Comparison of ENCODE assay signal across 19 cellular contexts in the genomic region with DNA sequence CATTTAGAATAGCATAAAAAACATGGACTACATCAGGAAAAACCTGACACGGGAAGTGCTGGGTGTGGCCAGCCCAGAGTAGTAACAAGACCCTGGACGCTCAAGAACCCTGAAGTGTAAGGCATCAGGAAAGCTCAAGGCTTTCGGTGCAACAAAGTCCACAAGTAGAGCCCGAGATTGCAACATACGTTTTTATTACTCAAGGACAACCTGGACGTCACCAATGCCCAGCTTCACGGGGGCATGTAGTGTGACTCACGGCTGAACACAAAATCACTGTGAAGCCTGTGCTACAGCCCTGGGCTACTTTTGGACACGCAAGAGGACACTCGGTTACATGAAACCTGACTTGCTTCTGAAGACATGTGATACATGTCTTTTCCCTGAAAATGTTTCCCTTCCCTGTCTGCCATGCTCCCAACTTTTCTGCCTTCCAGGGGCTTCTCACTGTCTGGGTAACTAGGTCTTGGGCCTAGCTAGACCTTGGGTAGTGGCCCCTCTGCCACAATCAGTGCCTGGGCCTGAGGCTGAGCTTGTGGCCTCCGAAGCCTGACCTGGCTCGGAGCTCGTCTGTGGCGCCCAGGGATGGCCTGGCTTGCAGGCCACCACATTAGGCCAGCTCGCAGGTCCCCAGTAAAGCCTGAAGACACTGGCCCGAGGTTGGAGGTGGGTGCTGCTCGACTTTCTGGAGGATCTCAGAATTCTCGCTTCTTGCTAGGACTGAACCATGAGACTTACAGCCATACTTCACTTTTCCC. TPM values are rescaled to one million over a fixed set of nuclear protein-coding genes. Genes with fewer than 3 reads are reported as not detected.
DNase-seq lines count a peak whose midpoint lies in the region; ATAC-seq and TF ChIP-seq lines count a peak whose summit lies in the region.
"Had no signal": no experiment of that assay in that cellular context is flagged by ENCODE, and none has a peak within 500 bp of the region (broad histone marks: within the 10 kb centered on the region; RNA-seq: fewer than 3 reads in every experiment).

No MANE protein-coding gene starts in this region.

- H4K20me1 ChIP-seq in neural progenitor cell (ENCODE audit: low read depth), result no peaks in the 10 kb centered on the region

- H3K27me3 ChIP-seq in duodenal mucosa (ENCODE audit: control insufficient read depth in 1 of 2, insufficient read depth in 2 of 2, low read length in 2 of 2) (no peaks in the 10 kb centered on the region), neural progenitor cell (no peaks in the 10 kb centered on the region)

- H3K9me3 ChIP-seq in duodenal mucosa (ENCODE audit: control insufficient read depth in 1 of 2, low read length in 2 of 2), result no peaks in the 10 kb centered on the region
- no peaks in the 10 kb centered on the region for H3K9me3 ChIP-seq in neural progenitor cell (ENCODE audit: low read depth)
- H3K9me3 ChIP-seq: left ventricle myocardium inferior had no signal

- DNase-seq in AG10803 (ENCODE audit: low read depth), result peak; percentile 23
- DNase-seq in MV-4-11 (lab: John Stamatoyannopoulos, UW), result peak; percentile 49
- no peak for DNase-seq in neural progenitor cell (ENCODE audit: low spot score)
- DNase-seq in G401 (ENCODE audit: low spot score), result no peak
- DNase-seq: activated CD4-positive, alpha-beta T cell treated with anti-CD3 and anti-CD28 coated beads for 1 hour; activated naive CD8-positive, alpha-beta T cell treated with anti-CD3 and anti-CD28 coated beads, Interleukin-2, amount 50 U/mL, for 24 hours; activated T-cell treated with anti-CD3 and anti-CD28 coated beads for 4 hours; DMS 273 treated with DMSO at 0.1 percent for 48 hours; hippocampal formation; left ventricle myocardium inferior; NCI-H1417; NCI-H510A; RPMI8226 had no signal

- TF ChIP-seq CTCF in AG10803 (conservative IDR thresholded peaks at IDR 0.05; ENCODE audit: low read length), result no peak
- TF ChIP-seq CTCF in neural progenitor cell (IDR thresholded peaks at IDR 0.05), result no peak

- no peak for ATAC-seq in HG03439 (IDR thresholded peaks at IDR 0.05; ENCODE audit: unreplicated experiment)
- no peak for ATAC-seq in HG03025 (IDR thresholded peaks at IDR 0.05; ENCODE audit: low FRiP score, unreplicated experiment)
- no peak for ATAC-seq in HG02870 (IDR thresholded peaks at IDR 0.05; ENCODE audit: unreplicated experiment)
- ATAC-seq: activated naive CD8-positive, alpha-beta T cell treated with anti-CD3 and anti-CD28 coated beads, Interleukin-2, amount 50 U/mL, for 24 hours; natural killer cell treated with Interleukin-12 subunit alpha and Interleukin-12 subunit beta and Interleukin-15 and Interleukin-18, amount 100 ng/mL, for 72 hours had no signal

- H3K4me2 ChIP-seq in neural progenitor cell, result no peak overlapping the region

- peaks cover 17% of the 10 kb centered on the region for H3K9me3 Mint-ChIP-seq in neural progenitor cell
- H3K9me3 Mint-ChIP-seq: activated naive CD8-positive, alpha-beta T cell treated with anti-CD3 and anti-CD28 coated beads, Interleukin-2, amount 50 U/mL, for 24 hours; natural killer cell treated with Interleukin-12 subunit alpha and Interleukin-12 subunit beta and Interleukin-15 and Interleukin-18, amount 100 ng/mL, for 72 hours; stimulated activated naive CD8-positive, alpha-beta T cell treated with anti-CD3 and anti-CD28 coated beads, Interleukin-15, Interleukin-2, amounts not matched to agents 100 ng/mL and 50 ng/mL, for 24 hours had no signal

- no peaks in the 10 kb centered on the region for H3F3A ChIP-seq in neural progenitor cell (ENCODE audit: low read depth)

- H2AFZ ChIP-seq in neural progenitor cell (replicated peaks), result no peak overlapping the region

- in situ Hi-C loops in G401 (cut with HindIII; ENCODE audit: low sequenced_read_pairs), result no loop called here

- no peak overlapping the region for H3K4me3 Mint-ChIP-seq in neural progenitor cell
- H3K4me3 Mint-ChIP-seq: activated naive CD8-positive, alpha-beta T cell treated with anti-CD3 and anti-CD28 coated beads, Interleukin-2, amount 50 U/mL, for 24 hours; natural killer cell treated with Interleukin-12 subunit alpha and Interleukin-12 subunit beta and Interleukin-15 and Interleukin-18, amount 100 ng/mL, for 72 hours; stimulated activated naive CD8-positive, alpha-beta T cell treated with anti-CD3 and anti-CD28 coated beads, Interleukin-15, Interleukin-2, amounts not matched to agents 100 ng/mL and 50 ng/mL, for 24 hours had no signal

- peak overlapping the region; percentile 42 for H3K27ac Mint-ChIP-seq in neural progenitor cell
- H3K27ac Mint-ChIP-seq: activated naive CD8-positive, alpha-beta T cell treated with anti-CD3 and anti-CD28 coated beads, Interleukin-2, amount 50 U/mL, for 24 hours; natural killer cell treated with Interleukin-12 subunit alpha and Interleukin-12 subunit beta and Interleukin-15 and Interleukin-18, amount 100 ng/mL, for 72 hours; stimulated activated naive CD8-positive, alpha-beta T cell treated with anti-CD3 and anti-CD28 coated beads, Interleukin-15, Interleukin-2, amounts not matched to agents 100 ng/mL and 50 ng/mL, for 24 hours had no signal

- peaks cover 10 to 27% of the 10 kb centered on the region in 2 donors for H3K4me1 ChIP-seq in duodenal mucosa (ENCODE audit: control insufficient read depth in 1 of 2, insufficient read depth in 2 of 2, low read length in 2 of 2)
- H3K4me1 ChIP-seq in neural progenitor cell, result no peaks in the 10 kb centered on the region

- H3K9ac ChIP-seq in duodenal mucosa (ENCODE audit: low read depth in 1 of 2, low read length in 2 of 2) (no peak overlapping the region), neural progenitor cell (no peak overlapping the region)

- peak overlapping the region; percentile 30 for H3K27ac ChIP-seq in duodenal mucosa (ENCODE audit: low read depth, low read length)
- H3K27ac ChIP-seq in neural progenitor cell, result no peak overlapping the region
- H3K27ac ChIP-seq: left ventricle myocardium inferior had no signal

- peaks cover 7 to 11% of the 10 kb centered on the region in 2 donors for H3K36me3 ChIP-seq in duodenal mucosa (ENCODE audit: control insufficient read depth in 1 of 2, insufficient read depth in 2 of 2, low read length in 2 of 2)
- H3K36me3 ChIP-seq in neural progenitor cell, result no peaks in the 10 kb centered on the region
- H3K36me3 ChIP-seq: left ventricle myocardium inferior had no signal

- H3K4me1 Mint-ChIP-seq in neural progenitor cell, result peaks cover 4% of the 10 kb centered on the region

- no peak overlapping the region for H3K4me3 ChIP-seq in AG10803 (ENCODE audit: low read length)
- no peak overlapping the region for H3K4me3 ChIP-seq in duodenal mucosa (ENCODE audit: low read depth in 1 of 2, low read length in 2 of 2)
- H3K4me3 ChIP-seq in neural progenitor cell, result no peak overlapping the region
- H3K4me3 ChIP-seq: left ventricle myocardium inferior had no signal

- H3K36me3 Mint-ChIP-seq in neural progenitor cell, result peaks cover 5% of the 10 kb centered on the region

- peaks cover 6% of the 10 kb centered on the region for H3K27me3 Mint-ChIP-seq in neural progenitor cell (ENCODE audit: insufficient read depth, low read depth)
- H3K27me3 Mint-ChIP-seq: activated naive CD8-positive, alpha-beta T cell treated with anti-CD3 and anti-CD28 coated beads, Interleukin-2, amount 50 U/mL, for 24 hours; stimulated activated naive CD8-positive, alpha-beta T cell treated with anti-CD3 and anti-CD28 coated beads, Interleukin-15, Interleukin-2, amounts not matched to agents 100 ng/mL and 50 ng/mL, for 24 hours had no signal

- no peaks in the 10 kb centered on the region for H3K79me2 ChIP-seq in neural progenitor cell (ENCODE audit: low read depth)

RNA-seq across cellular contexts. Expression of gene IRAK1, which starts 9.2 kb away (rescaled TPM):
- total RNA-seq in neural progenitor cell (ENCODE audit: low replicate concordance), result 6.8 and 13.6 TPM in 2 replicates
- total RNA-seq in G401 (2014; rRNA removed; shearing (Covaris generic)), result 140 and 144 TPM in 2 replicates

RNA-seq across cellular contexts. Expression of gene TMEM187, which starts 38.0 kb away (rescaled TPM):
- 2.4 and 6.8 TPM in 2 replicates for total RNA-seq in neural progenitor cell (ENCODE audit: low replicate concordance)
- total RNA-seq in G401 (2014; rRNA removed; shearing (Covaris generic)), result 1.4 and 7.4 TPM in 2 replicates

RNA-seq across cellular contexts. Expression of gene HCFC1, which starts 38.9 kb away (rescaled TPM):
- 20.7 and 57.7 TPM in 2 replicates for total RNA-seq in neural progenitor cell (ENCODE audit: low replicate concordance)
- total RNA-seq in G401 (2014; rRNA removed; shearing (Covaris generic)), result 12.4 and 16.1 TPM in 2 replicates

Comparison
In these comparisons a context has a peak if more than half of its experiments do, and no peak if none do; other contexts are left out.
1. DNase-seq: peak in AG10803 (single experiment) and MV-4-11 (single experiment); none in neural progenitor cell (single experiment) and G401 (single experiment).